ENCODE assay signal across 7 cellular contexts in genomic region chr20:29877411-29878280, GRCh38.
DNase-seq lines count a peak whose midpoint lies in the region; ATAC-seq and TF ChIP-seq lines count a peak whose summit lies in the region.
"Not testable (repeated sequence)": the region's sequence is repeated elsewhere in the genome, so short reads cannot be mapped to it uniquely, and the experiment has no call there.

No MANE protein-coding gene starts in this region.

- H3K36me3 Mint-ChIP-seq in activated CD8-positive, alpha-beta T cell treated with anti-CD3 and anti-CD28 coated beads for 36 hours (ENCODE audit: low read depth), result peaks cover 15% of the 10 kb centered on the region
- not testable (repeated sequence) for H3K36me3 Mint-ChIP-seq in activated naive CD8-positive, alpha-beta T cell treated with anti-CD3 and anti-CD28 coated beads, Interleukin-2, amount 10 ng/mL, durations not matched to agents 7 days and 5 days
- H3K36me3 Mint-ChIP-seq in immature natural killer cell, result peaks cover 9 to 14% (median 9%) of the 10 kb centered on the region in 3 donors

- not testable (repeated sequence) for TF ChIP-seq CTCF in activated CD8-positive, alpha-beta T cell treated with anti-CD3 and anti-CD28 coated beads for 36 hours (IDR thresholded peaks at IDR 0.05)

- DNase-seq in Daoy (ENCODE audit: low read depth), result peak; percentile 20
- peak; percentile 56 for DNase-seq in NCI-H146 treated with DMSO at 0.1 percent for 48 hours (lab: John Stamatoyannopoulos, UW; ENCODE audit: unreplicated experiment)
- DNase-seq in SK-N-DZ (ENCODE audit: low spot score), result peak; percentile 81
- not testable (repeated sequence) for DNase-seq in activated CD8-positive, alpha-beta T cell treated with anti-CD3 and anti-CD28 coated beads for 36 hours; activated naive CD8-positive, alpha-beta T cell treated with anti-CD3 and anti-CD28 coated beads, Interleukin-2, amount 10 ng/mL, durations not matched to agents 7 days and 5 days; immature natural killer cell
- peak; percentile 74 for DNase-seq in posterior vena cava (ENCODE audit: low spot score)

- peak overlapping the region; percentile 31 for H3K4me3 Mint-ChIP-seq in activated CD8-positive, alpha-beta T cell treated with anti-CD3 and anti-CD28 coated beads for 36 hours
- H3K4me3 Mint-ChIP-seq in activated naive CD8-positive, alpha-beta T cell treated with anti-CD3 and anti-CD28 coated beads, Interleukin-2, amount 10 ng/mL, durations not matched to agents 7 days and 5 days, result peak overlapping the region; percentile 52
- H3K4me3 Mint-ChIP-seq in immature natural killer cell, result peak overlapping the region in 3 of 5 donors; percentile 19 to 65 (median 58)

- not testable (repeated sequence) for H3K27me3 Mint-ChIP-seq in activated CD8-positive, alpha-beta T cell treated with anti-CD3 and anti-CD28 coated beads for 36 hours; activated naive CD8-positive, alpha-beta T cell treated with anti-CD3 and anti-CD28 coated beads, Interleukin-2, amount 10 ng/mL, durations not matched to agents 7 days and 5 days; immature natural killer cell (ENCODE audit: low read depth in 3 of 3)

- intact Hi-C loops in activated CD8-positive, alpha-beta T cell treated with anti-CD3 and anti-CD28 coated beads for 36 hours (cut with micrococcal nuclease), result loop anchor here (10.0 kb wide), 1 partner anchor 753 kb away; no protein-coding TSS in a partner anchor
- intact Hi-C loops in posterior vena cava (cut with DNase I), result not testable (repeated sequence)

- POLR2A ChIA-PET in activated CD8-positive, alpha-beta T cell treated with anti-CD3 and anti-CD28 coated beads for 36 hours (lab: Charles Lee), result not testable (repeated sequence)
- POLR2A ChIA-PET in activated naive CD8-positive, alpha-beta T cell treated with anti-CD3 and anti-CD28 coated beads, Interleukin-2, amount 10 ng/mL, durations not matched to agents 7 days and 5 days (lab: Charles Lee), result interaction anchor here (0.6 kb wide), 1 partner anchor 451 kb away, joined by 3 read pairs; no protein-coding TSS in a partner anchor

- H3K4me1 Mint-ChIP-seq in activated CD8-positive, alpha-beta T cell treated with anti-CD3 and anti-CD28 coated beads for 36 hours (ENCODE audit: low read depth); activated naive CD8-positive, alpha-beta T cell treated with anti-CD3 and anti-CD28 coated beads, Interleukin-2, amount 10 ng/mL, durations not matched to agents 7 days and 5 days; immature natural killer cell: not testable (repeated sequence)

- not testable (repeated sequence) for ATAC-seq in activated CD8-positive, alpha-beta T cell treated with anti-CD3 and anti-CD28 coated beads for 36 hours; activated naive CD8-positive, alpha-beta T cell treated with anti-CD3 and anti-CD28 coated beads, Interleukin-2, amount 10 ng/mL, durations not matched to agents 7 days and 5 days (ENCODE audit: low read depth)

- not testable (repeated sequence) for H3K27ac Mint-ChIP-seq in activated CD8-positive, alpha-beta T cell treated with anti-CD3 and anti-CD28 coated beads for 36 hours; activated naive CD8-positive, alpha-beta T cell treated with anti-CD3 and anti-CD28 coated beads, Interleukin-2, amount 10 ng/mL, durations not matched to agents 7 days and 5 days; immature natural killer cell

- CTCF ChIA-PET in activated CD8-positive, alpha-beta T cell treated with anti-CD3 and anti-CD28 coated beads for 36 hours (lab: Charles Lee), result not testable (repeated sequence)

- H3K9me3 Mint-ChIP-seq in activated CD8-positive, alpha-beta T cell treated with anti-CD3 and anti-CD28 coated beads for 36 hours, result peaks cover 31% of the 10 kb centered on the region
- H3K9me3 Mint-ChIP-seq in activated naive CD8-positive, alpha-beta T cell treated with anti-CD3 and anti-CD28 coated beads, Interleukin-2, amount 10 ng/mL, durations not matched to agents 7 days and 5 days, result peaks cover 30% of the 10 kb centered on the region
- H3K9me3 Mint-ChIP-seq in immature natural killer cell, result peaks cover 37 to 80% (median 61%) of the 10 kb centered on the region in 6 donors
